In genomic region chr4:183398298-183399129, GRCh38 we compare ENCODE assay signal across 8 cellular contexts. TPM values are rescaled to one million over a fixed set of nuclear protein-coding genes. Genes with fewer than 3 reads are reported as not detected.
A peak's percentile ranks its signal among the peaks of the same experiment; 100 is the strongest.
DNase-seq lines count a peak whose midpoint lies in the region; ATAC-seq lines count a peak whose summit lies in the region.

No MANE protein-coding gene starts in this region.

- H3K23ac ChIP-seq in mesendoderm (ENCODE audit: low read length) = no peak overlapping the region

- H4K5ac ChIP-seq in mesendoderm (ENCODE audit: low read length) = no peak overlapping the region

- H3K79me1 ChIP-seq in mesendoderm (ENCODE audit: low read length) = no peaks in the 10 kb centered on the region

- H3K9me3 ChIP-seq in endocrine pancreas (ENCODE audit: control insufficient read depth, low read length) = no peaks in the 10 kb centered on the region

- ATAC-seq in HG02943 (IDR thresholded peaks at IDR 0.05; ENCODE audit: low read depth, unreplicated experiment) = peak; percentile 89

- H3K4me1 ChIP-seq in endocrine pancreas (ENCODE audit: control insufficient read depth, insufficient read depth, low read length) (no peaks in the 10 kb centered on the region), mesendoderm (ENCODE audit: control insufficient read depth, low read depth, low read length) (no peaks in the 10 kb centered on the region)

- H3K9ac ChIP-seq in endocrine pancreas (ENCODE audit: control insufficient read depth, insufficient read depth, low read length) (peak overlapping the region; percentile 87), mesendoderm (ENCODE audit: low read length) (peak overlapping the region; percentile 72)

- no peaks in the 10 kb centered on the region for H3K27me3 ChIP-seq in endocrine pancreas (ENCODE audit: control insufficient read depth, insufficient read depth, low read length)
- H3K27me3 ChIP-seq in mesendoderm (ENCODE audit: insufficient read depth, low read length, poor library complexity) = no peaks in the 10 kb centered on the region

- H2BK15ac ChIP-seq in mesendoderm (replicated peaks; ENCODE audit: low read depth) = peak overlapping the region; percentile 10

- no peak overlapping the region for H2BK120ac ChIP-seq in mesendoderm (ENCODE audit: low read depth, low read length)

- H3K36me3 ChIP-seq in endocrine pancreas (ENCODE audit: control insufficient read depth, insufficient read depth, low read length) (no peaks in the 10 kb centered on the region), mesendoderm (ENCODE audit: control insufficient read depth, insufficient read depth, low read length) (no peaks in the 10 kb centered on the region)

- H3K4ac ChIP-seq in mesendoderm (ENCODE audit: low read depth, low read length) = peak overlapping the region; percentile 77

- H3K4me3 ChIP-seq in endocrine pancreas (ENCODE audit: control insufficient read depth, insufficient read depth, low read length) = no peak overlapping the region
- no peak overlapping the region for H3K4me3 ChIP-seq in mesendoderm (ENCODE audit: low read length)

- H3K79me2 ChIP-seq in mesendoderm (ENCODE audit: control insufficient read depth, insufficient read depth, low read length) = no peaks in the 10 kb centered on the region

- H3K18ac ChIP-seq in mesendoderm (ENCODE audit: low read length) = peak overlapping the region; percentile 82

- DNase-seq in SIG-M5 treated with dmso at 0.1 percent for 504 hours (lab: John Stamatoyannopoulos, UW; ENCODE audit: unreplicated experiment) (peak; percentile 23), SIG-M5 (lab: John Stamatoyannopoulos, UW) (no peak), NCI-H460 (ENCODE audit: extremely low read depth, low read depth) (peak; percentile 62), mesendoderm (peak; percentile 85)
- peak; percentile 24 to 31 for DNase-seq in activated CD8-positive, alpha-beta memory T cell treated with anti-CD3 and anti-CD28 coated beads for 4 hours (ENCODE audit: low read depth in 2 of 2)
- DNase-seq in stimulated activated CD8-positive, alpha-beta memory T cell treated with anti-CD3 and anti-CD28 coated beads, Interleukin-12 subunit alpha, Interleukin-12 subunit beta, amount 100 ng/mL, for 4 hours (ENCODE audit: low read depth) = peak; percentile 40

- H3K27ac ChIP-seq in mesendoderm (ENCODE audit: low read depth, low read length) = no peak overlapping the region

- H3K56ac ChIP-seq in mesendoderm (ENCODE audit: low read length) = peak overlapping the region; percentile 87

- no peak overlapping the region for H2AK5ac ChIP-seq in mesendoderm (ENCODE audit: low read length)

- peak overlapping the region; percentile 68 for H3K4me2 ChIP-seq in mesendoderm (ENCODE audit: low read length)

- no CpG with 5 or more reads among the region's 61 CpGs for WGBS in mesendoderm (ENCODE audit: extremely low coverage, insufficient coverage, low lambda C conversion rate)

- H2BK5ac ChIP-seq in mesendoderm (ENCODE audit: low read length) = no peak overlapping the region

- peak overlapping the region; percentile 98 for H4K8ac ChIP-seq in mesendoderm (ENCODE audit: low read depth, low read length)

RNA-seq across cellular contexts. Expression of gene CDKN2AIP, which starts 45.9 kb away (rescaled TPM):
- total RNA-seq in NCI-H460 (2014; rRNA removed; shearing (Covaris generic)) = 10.4 and 11.5 TPM in 2 replicates
- 7.4 and 11.5 TPM in 2 replicates for polyA plus RNA-seq in NCI-H460 (2014; cell fraction: nucleus; rRNA removed)
- polyA plus RNA-seq in mesendoderm (2013, experiment 1 of 2) = 12.5 TPM
- polyA plus RNA-seq in mesendoderm (2013, experiment 2 of 2) = 12.1 TPM
